In genomic region chr1:54945393-54945936, GRCh38 we compare ENCODE assay signal across 10 cellular contexts. TPM values are rescaled to one million over a fixed set of nuclear protein-coding genes. Genes with fewer than 3 reads are reported as not detected.
A peak's percentile ranks its signal among the peaks of the same experiment; 100 is the strongest.
DNase-seq lines count a peak whose midpoint lies in the region; ATAC-seq and TF ChIP-seq lines count a peak whose summit lies in the region.
"Had no signal": no experiment of that assay in that cellular context is flagged by ENCODE, and none has a peak within 500 bp of the region (broad histone marks: within the 10 kb centered on the region; RNA-seq: fewer than 3 reads in every experiment).

No MANE protein-coding gene starts in this region.

- CTCF ChIA-PET in RWPE1 (lab: Yijun Ruan, JAX): interaction anchor here (0.5 to 3.8 kb wide), 17 partner anchors 12 to 154 kb away, joined by 3 to 26 read pairs (median 4); partner anchors contain the start of gene DHCR24

- DNase-seq in activated naive CD4-positive, alpha-beta T cell treated with anti-CD3 and anti-CD28 coated beads, Interleukin-2, amount 50 U/mL, for 72 hours (ENCODE audit: low spot score in 2 of 2): no peak
- no peak for DNase-seq in activated naive CD4-positive, alpha-beta T cell treated with anti-CD3 and anti-CD28 coated beads, Interleukin-2, amount 50 U/mL, for 16 hours
- DNase-seq in RWPE1 (ENCODE audit: low spot score) (peak; percentile 63), left colon (peak; percentile 86 to 95), NCI-H1930 (lab: John Stamatoyannopoulos, UW) (no peak), NOMO-1 (lab: John Stamatoyannopoulos, UW; ENCODE audit: unreplicated experiment in 2 of 2) (no peak)
- no peak for DNase-seq in stimulated activated effector memory CD8-positive, alpha-beta T cell treated with anti-CD3 and anti-CD28 coated beads, Interleukin-12 subunit alpha, Interleukin-12 subunit beta, amount 100 ng/mL, for 72 hours (ENCODE audit: low spot score in 2 of 2)
- no peak for DNase-seq in T-helper 2 cell treated with Interferon-gamma antibody and Interleukin-4, amounts not matched to agents 5 μg/mL and 100 μg/mL, for 36 hours (ENCODE audit: low spot score)

- ATAC-seq in activated naive CD4-positive, alpha-beta T cell treated with anti-CD3 and anti-CD28 coated beads, Interleukin-2, amount 50 U/mL, for 72 hours: peak; percentile 32 to 38
- ATAC-seq in left colon: peak; percentile 97
- peak; percentile 52 for ATAC-seq in stimulated activated effector memory CD8-positive, alpha-beta T cell treated with anti-CD3 and anti-CD28 coated beads, Interleukin-12 subunit alpha, Interleukin-12 subunit beta, amount 100 ng/mL, for 72 hours

- H3K36me3 Mint-ChIP-seq in activated naive CD4-positive, alpha-beta T cell treated with anti-CD3 and anti-CD28 coated beads, Interleukin-2, amount 50 U/mL, for 72 hours: no peaks in the 10 kb centered on the region
- no peaks in the 10 kb centered on the region for H3K36me3 Mint-ChIP-seq in stimulated activated effector memory CD8-positive, alpha-beta T cell treated with anti-CD3 and anti-CD28 coated beads, Interleukin-12 subunit alpha, Interleukin-12 subunit beta, amount 100 ng/mL, for 72 hours
- H3K36me3 Mint-ChIP-seq in T-helper 2 cell treated with Interferon-gamma antibody and Interleukin-4, amounts not matched to agents 5 μg/mL and 100 μg/mL, for 36 hours (ENCODE audit: low read depth): no peaks in the 10 kb centered on the region
- H3K36me3 Mint-ChIP-seq: activated naive CD4-positive, alpha-beta T cell treated with anti-CD3 and anti-CD28 coated beads, Interleukin-2, amount 50 U/mL, for 24 hours had no signal

- peak; percentile 19 for TF ChIP-seq CTCF in RWPE1 (conservative IDR thresholded peaks at IDR 0.05; ENCODE audit: low read depth)

- no peaks in the 10 kb centered on the region for H3K9me3 Mint-ChIP-seq in activated naive CD4-positive, alpha-beta T cell treated with anti-CD3 and anti-CD28 coated beads, Interleukin-2, amount 50 U/mL, for 72 hours
- no peaks in the 10 kb centered on the region for H3K9me3 Mint-ChIP-seq in stimulated activated effector memory CD8-positive, alpha-beta T cell treated with anti-CD3 and anti-CD28 coated beads, Interleukin-12 subunit alpha, Interleukin-12 subunit beta, amount 100 ng/mL, for 72 hours
- no peaks in the 10 kb centered on the region for H3K9me3 Mint-ChIP-seq in T-helper 2 cell treated with Interferon-gamma antibody and Interleukin-4, amounts not matched to agents 5 μg/mL and 100 μg/mL, for 36 hours
- H3K9me3 Mint-ChIP-seq: activated naive CD4-positive, alpha-beta T cell treated with anti-CD3 and anti-CD28 coated beads, Interleukin-2, amount 50 U/mL, for 24 hours had no signal

- peak overlapping the region; percentile 12 to 29 for H3K27ac Mint-ChIP-seq in activated naive CD4-positive, alpha-beta T cell treated with anti-CD3 and anti-CD28 coated beads, Interleukin-2, amount 50 U/mL, for 72 hours
- H3K27ac Mint-ChIP-seq in stimulated activated effector memory CD8-positive, alpha-beta T cell treated with anti-CD3 and anti-CD28 coated beads, Interleukin-12 subunit alpha, Interleukin-12 subunit beta, amount 100 ng/mL, for 72 hours: peak overlapping the region; percentile 45
- H3K27ac Mint-ChIP-seq in T-helper 2 cell treated with Interferon-gamma antibody and Interleukin-4, amounts not matched to agents 5 μg/mL and 100 μg/mL, for 36 hours: no peak overlapping the region
- H3K27ac Mint-ChIP-seq: activated naive CD4-positive, alpha-beta T cell treated with anti-CD3 and anti-CD28 coated beads, Interleukin-2, amount 50 U/mL, for 24 hours had no signal

- H3K27me3 Mint-ChIP-seq in T-helper 2 cell treated with Interferon-gamma antibody and Interleukin-4, amounts not matched to agents 5 μg/mL and 100 μg/mL, for 36 hours (ENCODE audit: low read depth): peaks cover 14% of the 10 kb centered on the region

- H3K27ac ChIP-seq in RWPE1: peak overlapping the region; percentile 47

- intact Hi-C loops in left colon (cut with DNase I, micrococcal nuclease): loop anchor here in 1 of 2 donors (5.0 kb wide), 1 partner anchor 52 kb away; the partner anchor contains the start of gene BSND

- H3K4me1 Mint-ChIP-seq in stimulated activated effector memory CD8-positive, alpha-beta T cell treated with anti-CD3 and anti-CD28 coated beads, Interleukin-12 subunit alpha, Interleukin-12 subunit beta, amount 100 ng/mL, for 72 hours: peaks cover 25% of the 10 kb centered on the region
- H3K4me1 Mint-ChIP-seq in T-helper 2 cell treated with Interferon-gamma antibody and Interleukin-4, amounts not matched to agents 5 μg/mL and 100 μg/mL, for 36 hours (ENCODE audit: low read depth): peaks cover 11% of the 10 kb centered on the region

- no peak overlapping the region for H3K4me3 Mint-ChIP-seq in stimulated activated effector memory CD8-positive, alpha-beta T cell treated with anti-CD3 and anti-CD28 coated beads, Interleukin-12 subunit alpha, Interleukin-12 subunit beta, amount 100 ng/mL, for 72 hours
- no peak overlapping the region for H3K4me3 Mint-ChIP-seq in T-helper 2 cell treated with Interferon-gamma antibody and Interleukin-4, amounts not matched to agents 5 μg/mL and 100 μg/mL, for 36 hours
- H3K4me3 Mint-ChIP-seq: activated naive CD4-positive, alpha-beta T cell treated with anti-CD3 and anti-CD28 coated beads, Interleukin-2, amount 50 U/mL, for 24 hours had no signal

- POLR2A ChIA-PET in RWPE1 (lab: Yijun Ruan, JAX; ENCODE audit: low non-redundant PET): no interaction called here

RNA-seq across cellular contexts. Expression of gene TMEM61, which starts 35.0 kb away (rescaled TPM):
- total RNA-seq in activated naive CD4-positive, alpha-beta T cell treated with anti-CD3 and anti-CD28 coated beads, Interleukin-2, amount 50 U/mL, for 72 hours: under 1 TPM in 1 of 2 donors, not detected in 1; 0.23 TPM
- 10 to 100 TPM; 12.2 to 19.8 TPM for total RNA-seq in left colon
- total RNA-seq: T-helper 1 cell treated with Interleukin-12 subunit alpha and Interleukin-12 subunit beta and Interleukin-4 antibody, amounts not matched to agents 30 ng/mL and 1 ng/mL, for 36 hours had no signal

RNA-seq across cellular contexts. Expression of gene BSND, which starts 53.3 kb away (rescaled TPM):
- total RNA-seq in activated naive CD4-positive, alpha-beta T cell treated with anti-CD3 and anti-CD28 coated beads, Interleukin-2, amount 50 U/mL, for 72 hours: under 1 TPM in 1 of 2 donors, not detected in 1; 0.12 TPM
- total RNA-seq in left colon: not detected
- total RNA-seq: T-helper 1 cell treated with Interleukin-12 subunit alpha and Interleukin-12 subunit beta and Interleukin-4 antibody, amounts not matched to agents 30 ng/mL and 1 ng/mL, for 36 hours had no signal

RNA-seq across cellular contexts. Expression of gene DHCR24, which starts 58.5 kb away (rescaled TPM):
- total RNA-seq in activated naive CD4-positive, alpha-beta T cell treated with anti-CD3 and anti-CD28 coated beads, Interleukin-2, amount 50 U/mL, for 72 hours: 10 to 100 TPM; 28.4 to 94.6 TPM
- total RNA-seq in left colon: 100 to 1,000 TPM; 217 to 298 TPM

Comparison
In these comparisons a context has a peak if more than half of its experiments do, and no peak if none do; other contexts are left out.
1. ATAC-seq: peak in every context shown above with its lines; median percentile 97 in left colon; 52 in stimulated activated effector memory CD8-positive, alpha-beta T cell treated with anti-CD3 and anti-CD28 coated beads, Interleukin-12 subunit alpha, Interleukin-12 subunit beta, amount 100 ng/mL, for 72 hours; 35 in activated naive CD4-positive, alpha-beta T cell treated with anti-CD3 and anti-CD28 coated beads, Interleukin-2, amount 50 U/mL, for 72 hours.
2. DNase-seq: peak in RWPE1 (single experiment) and left colon (2 of 2); none in activated naive CD4-positive, alpha-beta T cell treated with anti-CD3 and anti-CD28 coated beads, Interleukin-2, amount 50 U/mL, for 72 hours (0 of 2), activated naive CD4-positive, alpha-beta T cell treated with anti-CD3 and anti-CD28 coated beads, Interleukin-2, amount 50 U/mL, for 16 hours (single experiment), stimulated activated effector memory CD8-positive, alpha-beta T cell treated with anti-CD3 and anti-CD28 coated beads, Interleukin-12 subunit alpha, Interleukin-12 subunit beta, amount 100 ng/mL, for 72 hours (0 of 2), NCI-H1930 (0 of 2), NOMO-1 (0 of 2) and T-helper 2 cell treated with Interferon-gamma antibody and Interleukin-4, amounts not matched to agents 5 μg/mL and 100 μg/mL, for 36 hours (single experiment).
3. RNA of gene TMEM61, which starts 35.0 kb away (total RNA-seq): 12.2 to 19.8 TPM in left colon; 0.23 TPM in activated naive CD4-positive, alpha-beta T cell treated with anti-CD3 and anti-CD28 coated beads, Interleukin-2, amount 50 U/mL, for 72 hours; every median in the first group is over 10 times any median in the second.